10 cellular contexts compared by ENCODE assay signal in the genomic region with DNA sequence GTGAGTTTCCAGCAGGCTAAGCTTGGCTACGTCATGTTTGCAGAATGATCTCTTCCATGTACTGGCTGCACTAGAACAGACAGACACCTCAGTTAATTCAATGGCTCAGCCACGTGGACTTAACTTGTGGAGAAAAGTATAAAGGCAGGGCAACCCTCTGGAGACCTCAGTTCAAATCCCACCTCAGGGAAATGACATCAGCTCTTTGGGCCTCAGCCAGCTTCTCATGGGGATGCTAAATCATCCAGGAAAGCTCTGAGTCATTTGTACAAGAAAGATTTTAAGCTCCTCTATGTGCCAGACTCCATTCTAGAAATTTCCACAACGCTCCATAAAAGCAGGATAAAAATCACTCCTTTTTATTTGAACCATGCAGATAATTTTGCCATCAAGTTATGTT.
DNase-seq lines count a peak whose midpoint lies in the region; ATAC-seq and TF ChIP-seq lines count a peak whose summit lies in the region.
"Had no signal": no experiment of that assay in that cellular context is flagged by ENCODE, and none has a peak within 500 bp of the region (broad histone marks: within the 10 kb centered on the region; RNA-seq: fewer than 3 reads in every experiment).

No MANE protein-coding gene starts in this region.

- no peaks in the 10 kb centered on the region for H3K36me3 Mint-ChIP-seq in activated T-helper 2 cell treated with anti-CD3 and anti-CD28 coated beads, Interferon-gamma antibody, Interleukin-2, Interleukin-4, amounts not matched to agents 10 μg/mL and 5 μg/mL and 100 μg/mL, durations not matched to agents 14 hours and 24 hours and 36 hours (ENCODE audit: low read depth)

- no peak overlapping the region for H3K27ac Mint-ChIP-seq in activated T-helper 2 cell treated with anti-CD3 and anti-CD28 coated beads, Interferon-gamma antibody, Interleukin-2, Interleukin-4, amounts not matched to agents 10 μg/mL and 5 μg/mL and 100 μg/mL, durations not matched to agents 14 hours and 24 hours and 36 hours

- DNase-seq in AG09319 (ENCODE audit: extremely low read depth, low read depth) (peak; percentile 16), HK-2 (ENCODE audit: unreplicated experiment) (peak; percentile 42), hepatic stellate cell (ENCODE audit: low spot score) (peak; percentile 31)
- DNase-seq in activated T-helper 2 cell treated with anti-CD3 and anti-CD28 coated beads, Interferon-gamma antibody, Interleukin-2, Interleukin-4, amounts not matched to agents 10 μg/mL and 5 μg/mL and 100 μg/mL, durations not matched to agents 14 hours and 24 hours and 36 hours (ENCODE audit: low spot score), result no peak
- DNase-seq in stimulated activated naive CD8-positive, alpha-beta T cell treated with anti-CD3 and anti-CD28 coated beads, Interleukin-15, Interleukin-2, amounts not matched to agents 100 U/mL and 50 U/mL, for 24 hours, result no peak
- DNase-seq: KG1 had no signal

- H3K27ac ChIP-seq in VCaP, result peak overlapping the region; percentile 3; the same call in 1 of the 2 replicates
- H3K27ac ChIP-seq: cardiac muscle cell had no signal

- H3K9me3 Mint-ChIP-seq in activated T-helper 2 cell treated with anti-CD3 and anti-CD28 coated beads, Interferon-gamma antibody, Interleukin-2, Interleukin-4, amounts not matched to agents 10 μg/mL and 5 μg/mL and 100 μg/mL, durations not matched to agents 14 hours and 24 hours and 36 hours, result no peaks in the 10 kb centered on the region

- no peak for ATAC-seq in HG03039 (IDR thresholded peaks at IDR 0.05; ENCODE audit: unreplicated experiment)
- ATAC-seq in HG02840 (IDR thresholded peaks at IDR 0.05; ENCODE audit: low FRiP score, unreplicated experiment), result no peak
- ATAC-seq in stimulated activated naive CD8-positive, alpha-beta T cell treated with anti-CD3 and anti-CD28 coated beads, Interleukin-15, Interleukin-2, amounts not matched to agents 100 U/mL and 50 U/mL, for 24 hours, result no peak

- TF ChIP-seq CTCF in AG09319 (IDR thresholded peaks at IDR 0.05; ENCODE audit: low read depth, low read length), result no peak
- no peak for TF ChIP-seq CTCF in VCaP (conservative IDR thresholded peaks at IDR 0.05)

- no peaks in the 10 kb centered on the region for H3K27me3 Mint-ChIP-seq in activated T-helper 2 cell treated with anti-CD3 and anti-CD28 coated beads, Interferon-gamma antibody, Interleukin-2, Interleukin-4, amounts not matched to agents 10 μg/mL and 5 μg/mL and 100 μg/mL, durations not matched to agents 14 hours and 24 hours and 36 hours (ENCODE audit: low read depth)

- no peaks in the 10 kb centered on the region for H3K4me1 Mint-ChIP-seq in activated T-helper 2 cell treated with anti-CD3 and anti-CD28 coated beads, Interferon-gamma antibody, Interleukin-2, Interleukin-4, amounts not matched to agents 10 μg/mL and 5 μg/mL and 100 μg/mL, durations not matched to agents 14 hours and 24 hours and 36 hours (ENCODE audit: low read depth)

- intact Hi-C loops in activated T-helper 2 cell treated with anti-CD3 and anti-CD28 coated beads, Interferon-gamma antibody, Interleukin-2, Interleukin-4, amounts not matched to agents 10 μg/mL and 5 μg/mL and 100 μg/mL, durations not matched to agents 14 hours and 24 hours and 36 hours (cut with micrococcal nuclease), result no loop called here

- no peak overlapping the region for H3K4me3 Mint-ChIP-seq in activated T-helper 2 cell treated with anti-CD3 and anti-CD28 coated beads, Interferon-gamma antibody, Interleukin-2, Interleukin-4, amounts not matched to agents 10 μg/mL and 5 μg/mL and 100 μg/mL, durations not matched to agents 14 hours and 24 hours and 36 hours (ENCODE audit: low read depth)

Comparison
In these comparisons a context has a peak if more than half of its experiments do, and no peak if none do; other contexts are left out.
1. DNase-seq: peak in AG09319 (single experiment), HK-2 (single experiment) and hepatic stellate cell (single experiment); none in activated T-helper 2 cell treated with anti-CD3 and anti-CD28 coated beads, Interferon-gamma antibody, Interleukin-2, Interleukin-4, amounts not matched to agents 10 μg/mL and 5 μg/mL and 100 μg/mL, durations not matched to agents 14 hours and 24 hours and 36 hours (single experiment) and stimulated activated naive CD8-positive, alpha-beta T cell treated with anti-CD3 and anti-CD28 coated beads, Interleukin-15, Interleukin-2, amounts not matched to agents 100 U/mL and 50 U/mL, for 24 hours (single experiment).